20 cellular contexts compared by ENCODE assay signal in genomic region chr7:50357346-50357745, GRCh38. TPM values are rescaled to one million over a fixed set of nuclear protein-coding genes. Genes with fewer than 3 reads are reported as not detected.
DNase-seq lines count a peak whose midpoint lies in the region; ATAC-seq and TF ChIP-seq lines count a peak whose summit lies in the region.
"Had no signal": no experiment of that assay in that cellular context is flagged by ENCODE, and none has a peak within 500 bp of the region (broad histone marks: within the 10 kb centered on the region; RNA-seq: fewer than 3 reads in every experiment).

No MANE protein-coding gene starts in this region.

- CTCF ChIA-PET in CD8-positive, alpha-beta T cell (lab: Charles Lee), result interaction anchor here (1.5 to 20.8 kb wide), 5 partner anchors 9 to 150 kb away, joined by 4 to 494 read pairs (median 26); partner anchors contain the start of gene IKZF1
- CTCF ChIA-PET in SK-N-SH (lab: Yijun Ruan, JAX), result interaction anchor here (3.3 to 3.8 kb wide), 2 partner anchors 10 to 152 kb away, joined by 11 read pairs; no protein-coding TSS in a partner anchor

- WGBS in SK-N-SH (ENCODE audit: low lambda C conversion rate), result 51% methylated on average over 5 of the region's 5 CpGs

- peak overlapping the region; percentile 77 for H3K27ac Mint-ChIP-seq in T-helper 2 cell treated with Interferon-gamma antibody and Interleukin-4, amounts not matched to agents 5 μg/mL and 100 μg/mL, for 36 hours
- peak overlapping the region; percentile 99 for H3K27ac Mint-ChIP-seq in CD8-positive, alpha-beta T cell
- peak overlapping the region; percentile 77 for H3K27ac Mint-ChIP-seq in activated T-helper 2 cell treated with anti-CD3 and anti-CD28 coated beads, Interferon-gamma antibody, Interleukin-2, Interleukin-4, amounts not matched to agents 10 μg/mL and 5 μg/mL and 100 μg/mL, durations not matched to agents 14 hours and 24 hours and 36 hours
- no peak overlapping the region for H3K27ac Mint-ChIP-seq in natural killer cell treated with Interleukin-12 subunit alpha and Interleukin-12 subunit beta and Interleukin-15 and Interleukin-18, amount 100 ng/mL, for 72 hours

- H3K4me3 Mint-ChIP-seq in T-helper 2 cell treated with Interferon-gamma antibody and Interleukin-4, amounts not matched to agents 5 μg/mL and 100 μg/mL, for 36 hours, result peak overlapping the region; percentile 63
- H3K4me3 Mint-ChIP-seq in CD8-positive, alpha-beta T cell, result peak overlapping the region; percentile 59
- peak overlapping the region; percentile 57 for H3K4me3 Mint-ChIP-seq in activated T-helper 2 cell treated with anti-CD3 and anti-CD28 coated beads, Interferon-gamma antibody, Interleukin-2, Interleukin-4, amounts not matched to agents 10 μg/mL and 5 μg/mL and 100 μg/mL, durations not matched to agents 14 hours and 24 hours and 36 hours (ENCODE audit: low read depth)
- H3K4me3 Mint-ChIP-seq in natural killer cell treated with Interleukin-12 subunit alpha and Interleukin-12 subunit beta and Interleukin-15 and Interleukin-18, amount 100 ng/mL, for 72 hours, result peak overlapping the region; percentile 88

- peaks cover 90% of the 10 kb centered on the region for H3K4me1 Mint-ChIP-seq in T-helper 2 cell treated with Interferon-gamma antibody and Interleukin-4, amounts not matched to agents 5 μg/mL and 100 μg/mL, for 36 hours (ENCODE audit: low read depth)
- H3K4me1 Mint-ChIP-seq in CD8-positive, alpha-beta T cell (ENCODE audit: low read depth), result peaks cover 97% of the 10 kb centered on the region
- H3K4me1 Mint-ChIP-seq in activated T-helper 2 cell treated with anti-CD3 and anti-CD28 coated beads, Interferon-gamma antibody, Interleukin-2, Interleukin-4, amounts not matched to agents 10 μg/mL and 5 μg/mL and 100 μg/mL, durations not matched to agents 14 hours and 24 hours and 36 hours (ENCODE audit: low read depth), result peaks cover 90% of the 10 kb centered on the region
- H3K4me1 Mint-ChIP-seq in natural killer cell treated with Interleukin-12 subunit alpha and Interleukin-12 subunit beta and Interleukin-15 and Interleukin-18, amount 100 ng/mL, for 72 hours (ENCODE audit: low read depth in 2 of 2), result peaks cover 84 to 90% of the 10 kb centered on the region in 2 donors

- ATAC-seq in CD8-positive, alpha-beta T cell, result no peak
- ATAC-seq in natural killer cell treated with Interleukin-12 subunit alpha and Interleukin-12 subunit beta and Interleukin-15 and Interleukin-18, amount 100 ng/mL, for 72 hours, result no peak

- H3F3A ChIP-seq in SK-N-SH (replicated peaks; ENCODE audit: insufficient read depth), result no peaks in the 10 kb centered on the region

- intact Hi-C loops in CD8-positive, alpha-beta T cell (cut with DNase I, micrococcal nuclease), result no loop called here
- intact Hi-C loops in activated T-helper 2 cell treated with anti-CD3 and anti-CD28 coated beads, Interferon-gamma antibody, Interleukin-2, Interleukin-4, amounts not matched to agents 10 μg/mL and 5 μg/mL and 100 μg/mL, durations not matched to agents 14 hours and 24 hours and 36 hours (cut with micrococcal nuclease), result no loop called here

- H3K36me3 ChIP-seq in CD8-positive, alpha-beta T cell (ENCODE audit: insufficient read depth, low read length), result peaks cover 21% of the 10 kb centered on the region
- H3K36me3 ChIP-seq in SK-N-SH (replicated peaks in 1 of 2; ENCODE audit: control insufficient read depth in 1 of 2, insufficient read depth in 2 of 2, low read length in 1 of 2), result no peaks in the 10 kb centered on the region
- H3K36me3 ChIP-seq: cardiac muscle cell, HAP-1, SJSA1 had no signal

- H3K27me3 ChIP-seq in CD8-positive, alpha-beta T cell (ENCODE audit: insufficient read depth, low read length), result no peaks in the 10 kb centered on the region
- 0 out of 2 replicates have a peak, but pooled peaks cover 4% of the 10 kb centered on the region for H3K27me3 ChIP-seq in SK-N-SH (ENCODE audit: insufficient read depth)
- H3K27me3 ChIP-seq: BLaER1, cardiac muscle cell had no signal

- H3K27me3 Mint-ChIP-seq in T-helper 2 cell treated with Interferon-gamma antibody and Interleukin-4, amounts not matched to agents 5 μg/mL and 100 μg/mL, for 36 hours (ENCODE audit: low read depth), result no peaks in the 10 kb centered on the region
- H3K27me3 Mint-ChIP-seq in CD8-positive, alpha-beta T cell (ENCODE audit: low read depth), result no peaks in the 10 kb centered on the region
- H3K27me3 Mint-ChIP-seq in activated T-helper 2 cell treated with anti-CD3 and anti-CD28 coated beads, Interferon-gamma antibody, Interleukin-2, Interleukin-4, amounts not matched to agents 10 μg/mL and 5 μg/mL and 100 μg/mL, durations not matched to agents 14 hours and 24 hours and 36 hours (ENCODE audit: low read depth), result no peaks in the 10 kb centered on the region
- H3K27me3 Mint-ChIP-seq in natural killer cell treated with Interleukin-12 subunit alpha and Interleukin-12 subunit beta and Interleukin-15 and Interleukin-18, amount 100 ng/mL, for 72 hours, result no peaks in the 10 kb centered on the region

- no peak for DNase-seq in T-helper 2 cell treated with Interferon-gamma antibody and Interleukin-4, amounts not matched to agents 5 μg/mL and 100 μg/mL, for 36 hours (ENCODE audit: low spot score)
- no peak for DNase-seq in T-helper 2 cell
- DNase-seq in CD8-positive, alpha-beta T cell, result no peak
- DNase-seq in activated T-helper 2 cell treated with anti-CD3 and anti-CD28 coated beads, Interferon-gamma antibody, Interleukin-2, Interleukin-4, amounts not matched to agents 10 μg/mL and 5 μg/mL and 100 μg/mL, durations not matched to agents 14 hours and 24 hours and 36 hours (ENCODE audit: low spot score), result no peak
- DNase-seq in natural killer cell treated with Interleukin-12 subunit alpha and Interleukin-12 subunit beta and Interleukin-15 and Interleukin-18, amount 100 ng/mL, for 72 hours (ENCODE audit: low spot score), result no peak
- no peak for DNase-seq in SK-N-SH
- no peak for DNase-seq in NK-92 (lab: John Stamatoyannopoulos, UW; ENCODE audit: unreplicated experiment)
- no peak for DNase-seq in NCI-H446 (lab: John Stamatoyannopoulos, UW)
- DNase-seq: 8988T; DMS79; effector CD4-positive, alpha-beta T cell; NCI-H1105 treated with DMSO at 0.1 percent for 48 hours; NCI-H2171 treated with DMSO at 0.1 percent for 48 hours; NCI-H774; PC-9 had no signal

- TF ChIP-seq RAD21 in SK-N-SH (IDR thresholded peaks at IDR 0.05; ENCODE audit: low read length), result no peak

- no peak for TF ChIP-seq CTCF in CD8-positive, alpha-beta T cell (IDR thresholded peaks at IDR 0.05)
- no peak for TF ChIP-seq CTCF in SK-N-SH (IDR thresholded peaks at IDR 0.05)

- no peak for TF ChIP-seq EP300 in SK-N-SH (IDR thresholded peaks at IDR 0.05; ENCODE audit: borderline replicate concordance in 1 of 2, low read depth in 1 of 2, low read length in 1 of 2)

- no peaks in the 10 kb centered on the region for H4K20me1 ChIP-seq in SK-N-SH (ENCODE audit: insufficient read depth)

- H3K4me3 ChIP-seq in CD8-positive, alpha-beta T cell (ENCODE audit: low read depth, low read length), result no peak overlapping the region
- H3K4me3 ChIP-seq in SK-N-SH (ENCODE audit: low read depth in 2 of 2, low read length in 1 of 2), result no peak overlapping the region
- H3K4me3 ChIP-seq: BLaER1, cardiac muscle cell, HAP-1, PC-9, SJSA1 had no signal

- no peak overlapping the region for H3K9ac ChIP-seq in SK-N-SH
- H3K9ac ChIP-seq: BLaER1, parathyroid adenoma had no signal

- peaks cover 98% of the 10 kb centered on the region for H3K4me1 ChIP-seq in CD8-positive, alpha-beta T cell (ENCODE audit: insufficient read depth, low read length)
- H3K4me1 ChIP-seq in SK-N-SH (ENCODE audit: control insufficient read depth in 1 of 2, insufficient read depth in 2 of 2, low read depth in 1 of 2, low read length in 1 of 2), result peaks cover 0 to 11% of the 10 kb centered on the region in 2 experiments; a peak in 1 of 4 replicates
- H3K4me1 ChIP-seq: HAP-1, parathyroid adenoma, SJSA1 had no signal

- POLR2A ChIA-PET in CD8-positive, alpha-beta T cell (lab: Charles Lee), result interaction anchor here (1.3 to 45.4 kb wide), 4 partner anchors 10 to 41 kb away, joined by 4 to 1039 read pairs (median 50); partner anchors contain the start of gene IKZF1
- POLR2A ChIA-PET in SK-N-SH (lab: Yijun Ruan, JAX), result no interaction called here

- H3K9me2 ChIP-seq in SK-N-SH, result no peaks in the 10 kb centered on the region

- H2AFZ ChIP-seq in SK-N-SH (ENCODE audit: low read depth), result no peak overlapping the region
- H2AFZ ChIP-seq: parathyroid adenoma, PC-9 had no signal

- no peaks in the 10 kb centered on the region for H3K9me3 ChIP-seq in CD8-positive, alpha-beta T cell (ENCODE audit: low read length)
- H3K9me3 ChIP-seq in SK-N-SH, result no peaks in the 10 kb centered on the region
- H3K9me3 ChIP-seq: BLaER1, HAP-1, SJSA1 had no signal

- no peaks in the 10 kb centered on the region for H3K9me3 Mint-ChIP-seq in T-helper 2 cell treated with Interferon-gamma antibody and Interleukin-4, amounts not matched to agents 5 μg/mL and 100 μg/mL, for 36 hours
- no peaks in the 10 kb centered on the region for H3K9me3 Mint-ChIP-seq in CD8-positive, alpha-beta T cell
- H3K9me3 Mint-ChIP-seq in activated T-helper 2 cell treated with anti-CD3 and anti-CD28 coated beads, Interferon-gamma antibody, Interleukin-2, Interleukin-4, amounts not matched to agents 10 μg/mL and 5 μg/mL and 100 μg/mL, durations not matched to agents 14 hours and 24 hours and 36 hours, result no peaks in the 10 kb centered on the region
- H3K9me3 Mint-ChIP-seq in natural killer cell treated with Interleukin-12 subunit alpha and Interleukin-12 subunit beta and Interleukin-15 and Interleukin-18, amount 100 ng/mL, for 72 hours, result no peaks in the 10 kb centered on the region

- H3K27ac ChIP-seq in CD8-positive, alpha-beta T cell (ENCODE audit: low read depth, low read length), result peak overlapping the region; percentile 78
- H3K27ac ChIP-seq in SK-N-SH (ENCODE audit: low read depth in 2 of 2, low read length in 1 of 2), result no peak overlapping the region
- H3K27ac ChIP-seq: cardiac muscle cell, parathyroid adenoma, PC-9, SJSA1 had no signal

- peaks cover 87% of the 10 kb centered on the region for H3K36me3 Mint-ChIP-seq in T-helper 2 cell treated with Interferon-gamma antibody and Interleukin-4, amounts not matched to agents 5 μg/mL and 100 μg/mL, for 36 hours (ENCODE audit: low read depth)
- peaks cover 90% of the 10 kb centered on the region for H3K36me3 Mint-ChIP-seq in CD8-positive, alpha-beta T cell
- H3K36me3 Mint-ChIP-seq in activated T-helper 2 cell treated with anti-CD3 and anti-CD28 coated beads, Interferon-gamma antibody, Interleukin-2, Interleukin-4, amounts not matched to agents 10 μg/mL and 5 μg/mL and 100 μg/mL, durations not matched to agents 14 hours and 24 hours and 36 hours (ENCODE audit: low read depth), result peaks cover 95% of the 10 kb centered on the region
- peaks cover 52% of the 10 kb centered on the region for H3K36me3 Mint-ChIP-seq in natural killer cell treated with Interleukin-12 subunit alpha and Interleukin-12 subunit beta and Interleukin-15 and Interleukin-18, amount 100 ng/mL, for 72 hours

- no peaks in the 10 kb centered on the region for H3K79me2 ChIP-seq in SK-N-SH (ENCODE audit: insufficient read depth)
- H3K79me2 ChIP-seq: parathyroid adenoma had no signal

- H3K4me2 ChIP-seq in SK-N-SH, result no peak overlapping the region
- H3K4me2 ChIP-seq: BLaER1, PC-9 had no signal

RNA-seq across cellular contexts. Expression of gene IKZF1, which starts 52.8 kb away (rescaled TPM):
- total RNA-seq in CD8-positive, alpha-beta T cell, result 100 to 1,000 TPM; 248 TPM
- total RNA-seq in activated T-helper 2 cell treated with anti-CD3 and anti-CD28 coated beads, Interferon-gamma antibody, Interleukin-2, Interleukin-4, amounts not matched to agents 10 μg/mL and 5 μg/mL and 100 μg/mL, durations not matched to agents 14 hours and 24 hours and 36 hours, result 360 and 371 TPM in 2 replicates
- total RNA-seq in natural killer cell treated with Interleukin-12 subunit alpha and Interleukin-12 subunit beta and Interleukin-15 and Interleukin-18, amount 100 ng/mL, for 72 hours, result 100 to 1,000 TPM; 290 to 416 TPM
- polyA plus RNA-seq in SK-N-SH (2012; rRNA removed), result not detected in 2 replicates
- not detected in 2 replicates for polyA plus RNA-seq in SK-N-SH (2012; cell fraction: cytosol; rRNA removed)
- not detected in 2 replicates for polyA plus RNA-seq in SK-N-SH (2012; cell fraction: nucleus; rRNA removed)
- total RNA-seq: PC-9, SJSA1 had no signal
- polyA plus RNA-seq: cardiac muscle cell had no signal

Comparison
In these comparisons a context has a peak if more than half of its experiments do, and no peak if none do; other contexts are left out.
1. H3K27ac Mint-ChIP-seq: peak in T-helper 2 cell treated with Interferon-gamma antibody and Interleukin-4, amounts not matched to agents 5 μg/mL and 100 μg/mL, for 36 hours (single experiment), CD8-positive, alpha-beta T cell (single experiment) and activated T-helper 2 cell treated with anti-CD3 and anti-CD28 coated beads, Interferon-gamma antibody, Interleukin-2, Interleukin-4, amounts not matched to agents 10 μg/mL and 5 μg/mL and 100 μg/mL, durations not matched to agents 14 hours and 24 hours and 36 hours (single experiment); none in natural killer cell treated with Interleukin-12 subunit alpha and Interleukin-12 subunit beta and Interleukin-15 and Interleukin-18, amount 100 ng/mL, for 72 hours (0 of 2).
2. Peak in every context shown above with its lines, with median percentiles within 50 percentile points of each other: H3K4me3 Mint-ChIP-seq.